ENCODE assay signal across 8 cellular contexts in the genomic region with DNA sequence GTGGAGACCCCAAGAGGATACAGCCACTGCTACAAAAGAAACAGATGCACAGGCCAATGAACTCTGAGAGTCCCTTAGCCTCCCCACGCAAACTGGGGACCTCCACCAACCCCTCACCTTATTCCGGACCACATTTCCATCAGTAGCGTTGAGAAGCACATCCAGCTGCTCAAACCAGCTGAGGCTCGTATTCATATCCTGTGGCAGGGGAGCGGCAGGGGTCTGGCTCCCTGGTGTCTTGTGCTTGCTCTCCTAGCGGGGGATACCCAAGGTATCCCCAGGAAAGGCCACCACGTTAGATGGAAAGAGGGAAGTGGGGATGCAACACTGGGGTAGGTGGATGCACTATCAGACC. TPM values are rescaled to one million over a fixed set of nuclear protein-coding genes. Genes with fewer than 3 reads are reported as not detected.
A peak's percentile ranks its signal among the peaks of the same experiment; 100 is the strongest.
DNase-seq lines count a peak whose midpoint lies in the region; ATAC-seq and TF ChIP-seq lines count a peak whose summit lies in the region.

No MANE protein-coding gene starts in this region.

- POLR2A ChIA-PET in activated CD8-positive, alpha-beta T cell treated with anti-CD3 and anti-CD28 coated beads for 36 hours (lab: Charles Lee), result interaction anchor here (1.0 to 3.7 kb wide), 8 partner anchors 12 to 777 kb away, joined by 3 to 24 read pairs (median 6); a partner anchor contains a TSS

- H4K20me1 ChIP-seq in BLaER1, result no peaks in the 10 kb centered on the region

- H3K27me3 ChIP-seq in BLaER1, result no peaks in the 10 kb centered on the region
- no peaks in the 10 kb centered on the region for H3K27me3 ChIP-seq in iPS-18a (ENCODE audit: control insufficient read depth, insufficient read depth, low read length)
- H3K27me3 ChIP-seq in stomach, result no peaks in the 10 kb centered on the region

- no peaks in the 10 kb centered on the region for H3K27me3 Mint-ChIP-seq in activated CD8-positive, alpha-beta T cell treated with anti-CD3 and anti-CD28 coated beads for 36 hours

- 3 to 5% (median 5%) methylated on average over 7 of the region's 7 CpGs for WGBS in stomach, 5 donors

- H3K36me3 Mint-ChIP-seq in activated CD8-positive, alpha-beta T cell treated with anti-CD3 and anti-CD28 coated beads for 36 hours (ENCODE audit: low read depth), result peaks cover 9% of the 10 kb centered on the region

- H3K4me3 ChIP-seq in BLaER1 (peak overlapping the region; percentile 75), iPS-18a (ENCODE audit: low read length) (peak overlapping the region; percentile 86), stomach (peak overlapping the region; percentile 63 to 73 (median 64))

- no peaks in the 10 kb centered on the region for H3K9me3 Mint-ChIP-seq in activated CD8-positive, alpha-beta T cell treated with anti-CD3 and anti-CD28 coated beads for 36 hours

- H3K4me1 ChIP-seq in BLaER1 (peaks cover 25% of the 10 kb centered on the region), iPS-18a (ENCODE audit: control insufficient read depth, low read depth, low read length) (peaks cover 14% of the 10 kb centered on the region), stomach (peaks cover 11 to 38% (median 28%) of the 10 kb centered on the region in 4 donors)

- no peak for TF ChIP-seq EP300 in stomach (IDR thresholded peaks at IDR 0.05)

- ATAC-seq in GM21576 (IDR thresholded peaks at IDR 0.05; ENCODE audit: unreplicated experiment) (peak; percentile 8), HG03280 (IDR thresholded peaks at IDR 0.05; ENCODE audit: unreplicated experiment) (no peak)
- no peak for ATAC-seq in activated CD8-positive, alpha-beta T cell treated with anti-CD3 and anti-CD28 coated beads for 36 hours

- peak; percentile 28 for TF ChIP-seq CTCF in activated CD8-positive, alpha-beta T cell treated with anti-CD3 and anti-CD28 coated beads for 36 hours (IDR thresholded peaks at IDR 0.05)
- no peak for TF ChIP-seq CTCF in stomach (IDR thresholded peaks at IDR 0.05)

- H3K9me3 ChIP-seq in BLaER1 (no peaks in the 10 kb centered on the region), iPS-18a (ENCODE audit: control insufficient read depth, low read depth, low read length) (no peaks in the 10 kb centered on the region), stomach (no peaks in the 10 kb centered on the region)

- H3K4me3 Mint-ChIP-seq in activated CD8-positive, alpha-beta T cell treated with anti-CD3 and anti-CD28 coated beads for 36 hours, result peak overlapping the region; percentile 98

- H3K9ac ChIP-seq in BLaER1, result peak overlapping the region; percentile 71
- H3K9ac ChIP-seq in iPS-18a (ENCODE audit: low read length), result peak overlapping the region; percentile 24

- H3K27ac ChIP-seq in BLaER1, result 0 out of 2 replicates have a peak overlapping the region, but pooled peaks have one; percentile 16
- no peak overlapping the region for H3K27ac ChIP-seq in iPS-18a (ENCODE audit: low read length)
- H3K27ac ChIP-seq in stomach, result peak overlapping the region; percentile 59 to 84 (median 74)

- DNase-seq in activated CD8-positive, alpha-beta T cell treated with anti-CD3 and anti-CD28 coated beads for 36 hours, result peak; percentile 39
- no peak for DNase-seq in stomach
- no peak for DNase-seq in NCI-H1694 (lab: John Stamatoyannopoulos, UW)
- DNase-seq in RKO (ENCODE audit: low spot score), result no peak

- no peak for TF ChIP-seq POLR2A in stomach (IDR thresholded peaks at IDR 0.05)

- peak overlapping the region; percentile 89 for H3K4me2 ChIP-seq in BLaER1

- peaks cover 29% of the 10 kb centered on the region for H3K4me1 Mint-ChIP-seq in activated CD8-positive, alpha-beta T cell treated with anti-CD3 and anti-CD28 coated beads for 36 hours (ENCODE audit: low read depth)

- peak overlapping the region; percentile 93 for H3K27ac Mint-ChIP-seq in activated CD8-positive, alpha-beta T cell treated with anti-CD3 and anti-CD28 coated beads for 36 hours

- H3K36me3 ChIP-seq in BLaER1, result peaks cover 14% of the 10 kb centered on the region; the same call in 1 of the 2 replicates
- H3K36me3 ChIP-seq in iPS-18a (ENCODE audit: control insufficient read depth, low read depth, low read length), result peaks cover 4% of the 10 kb centered on the region
- H3K36me3 ChIP-seq in stomach, result peaks cover 0 to 6% (median 0%) of the 10 kb centered on the region in 4 donors

- CTCF ChIA-PET in activated CD8-positive, alpha-beta T cell treated with anti-CD3 and anti-CD28 coated beads for 36 hours (lab: Charles Lee), result interaction anchor here (0.9 to 4.2 kb wide), 10 partner anchors 13 to 485 kb away, joined by 3 to 33 read pairs (median 6); no protein-coding TSS in a partner anchor

- intact Hi-C loops in activated CD8-positive, alpha-beta T cell treated with anti-CD3 and anti-CD28 coated beads for 36 hours (cut with micrococcal nuclease), result no loop called here
- intact Hi-C loops in stomach (cut with DNase I; ENCODE audit: low total_unique reads), result loop anchor here (10.0 kb wide), 1 partner anchor 485 kb away; a partner anchor contains a TSS

RNA-seq across cellular contexts. Expression of a gene that starts 0.5 kb away (rescaled TPM):
- total RNA-seq in activated CD8-positive, alpha-beta T cell treated with anti-CD3 and anti-CD28 coated beads for 36 hours, result 1 to 10 TPM; 5.6 to 7.1 TPM
- total RNA-seq in stomach, result 1 to 10 TPM in 1 of 5 donors, under 1 TPM in 1, not detected in 3; 0.18 to 2.7 TPM
- 1 to 10 TPM; 1.2 to 2.6 (median 1.8) TPM for polyA plus RNA-seq in stomach

RNA-seq across cellular contexts. Expression of a gene that starts 0.7 kb away (rescaled TPM):
- 1 to 10 TPM; 8.4 to 10.0 TPM for total RNA-seq in activated CD8-positive, alpha-beta T cell treated with anti-CD3 and anti-CD28 coated beads for 36 hours
- 10 to 100 TPM in 1 of 5 donors, 1 to 10 TPM in 2, under 1 TPM in 2; 0.58 to 20.6 (median 1.6) TPM for total RNA-seq in stomach
- 1 to 10 TPM; 1.7 to 2.3 (median 1.7) TPM for polyA plus RNA-seq in stomach

RNA-seq across cellular contexts. Expression of a gene that starts 8.4 kb away (rescaled TPM):
- 1 to 10 TPM; 2.9 to 3.7 TPM for total RNA-seq in activated CD8-positive, alpha-beta T cell treated with anti-CD3 and anti-CD28 coated beads for 36 hours
- 10 to 100 TPM in 1 of 5 donors, 1 to 10 TPM in 3, not detected in 1; 2.8 to 11.2 (median 7.4) TPM for total RNA-seq in stomach
- polyA plus RNA-seq in stomach, result 1 to 10 TPM; 3.5 to 4.0 (median 3.8) TPM

RNA-seq across cellular contexts. Expression of a gene that starts 22.3 kb away (rescaled TPM):
- 100 to 1,000 TPM; 547 to 553 TPM for total RNA-seq in activated CD8-positive, alpha-beta T cell treated with anti-CD3 and anti-CD28 coated beads for 36 hours
- total RNA-seq in stomach, result 100 to 1,000 TPM in 4 of 5 donors, 10 to 100 TPM in 1; 77.6 to 447 (median 187) TPM
- polyA plus RNA-seq in stomach, result 100 to 1,000 TPM; 570 to 892 (median 660) TPM

RNA-seq across cellular contexts. Expression of a gene that starts 51.2 kb away (rescaled TPM):
- 100 to 1,000 TPM; 184 to 186 TPM for total RNA-seq in activated CD8-positive, alpha-beta T cell treated with anti-CD3 and anti-CD28 coated beads for 36 hours
- total RNA-seq in stomach, result 100 to 1,000 TPM in 4 of 5 donors, 10 to 100 TPM in 1; 10.5 to 203 (median 141) TPM
- polyA plus RNA-seq in stomach, result 100 to 1,000 TPM; 192 to 246 (median 212) TPM
